In the genomic region with DNA sequence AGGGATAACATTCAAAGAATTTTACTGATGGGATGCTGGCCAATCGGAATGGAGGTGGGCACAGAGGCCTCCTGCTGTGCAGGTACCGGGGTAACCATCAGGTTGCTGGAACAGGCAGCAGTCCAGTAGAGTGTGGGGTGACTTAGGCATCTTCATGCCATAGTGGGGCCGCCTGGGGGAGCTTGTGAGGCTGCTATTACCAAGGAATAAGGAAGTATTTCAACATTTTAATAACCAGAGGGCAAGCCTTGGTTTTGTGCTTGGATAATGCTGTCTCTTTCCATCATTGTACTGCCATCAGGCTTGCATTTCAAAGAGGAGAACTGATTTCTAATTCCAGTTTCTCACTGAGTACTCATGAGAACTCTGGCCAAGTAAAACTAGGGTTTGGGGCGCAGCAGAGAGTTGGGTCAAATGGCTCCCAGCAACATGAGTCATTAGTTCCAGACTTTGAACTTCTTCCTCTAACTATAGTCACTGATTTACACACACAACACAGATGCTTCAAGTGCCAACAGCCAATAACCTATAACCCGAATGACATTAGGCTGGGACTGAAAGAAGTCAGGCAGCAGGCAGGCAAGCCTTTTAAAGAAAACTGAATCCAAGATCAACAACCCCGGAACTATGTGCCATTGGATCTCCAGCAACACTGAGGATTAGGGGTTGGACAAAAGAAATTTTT, we compare ENCODE assay signal across 8 cellular contexts. TPM values are rescaled to one million over a fixed set of nuclear protein-coding genes. Genes with fewer than 3 reads are reported as not detected.
DNase-seq lines count a peak whose midpoint lies in the region; FAIRE-seq and TF ChIP-seq lines count a peak whose summit lies in the region.

No MANE protein-coding gene starts in this region.

- DNase-seq in AG08395 (ENCODE audit: low spot score) (peak; percentile 62), H54 (ENCODE audit: insufficient read length, low spot score) (peak; percentile 47), SKM-1 treated with dmso at 0.1 percent for 144 hours (lab: John Stamatoyannopoulos, UW; ENCODE audit: unreplicated experiment) (peak; percentile 70), germinal center (ENCODE audit: low spot score) (peak; percentile 25), smooth muscle cell of the brain vasculature (ENCODE audit: low read depth, low spot score) (peak; percentile 67), dorsolateral prefrontal cortex (no peak), ascending aorta (ENCODE audit: low spot score in 2 of 2) (no peak)
- no peak for DNase-seq in activated CD4-positive, alpha-beta memory T cell treated with anti-CD3 and anti-CD28 coated beads, Interleukin-2, amount 10 ng/mL, durations not matched to agents 7 days and 5 days

- peaks cover 18% of the 10 kb centered on the region for H3K27me3 Mint-ChIP-seq in activated CD4-positive, alpha-beta memory T cell treated with anti-CD3 and anti-CD28 coated beads, Interleukin-2, amount 10 ng/mL, durations not matched to agents 7 days and 5 days

- H3K9me3 ChIP-seq in ascending aorta, result no peaks in the 10 kb centered on the region

- no peak overlapping the region for H3K27ac Mint-ChIP-seq in activated CD4-positive, alpha-beta memory T cell treated with anti-CD3 and anti-CD28 coated beads, Interleukin-2, amount 10 ng/mL, durations not matched to agents 7 days and 5 days

- H3K36me3 Mint-ChIP-seq in activated CD4-positive, alpha-beta memory T cell treated with anti-CD3 and anti-CD28 coated beads, Interleukin-2, amount 10 ng/mL, durations not matched to agents 7 days and 5 days (ENCODE audit: low read depth), result no peaks in the 10 kb centered on the region

- no peak overlapping the region for H3K27ac ChIP-seq in dorsolateral prefrontal cortex
- H3K27ac ChIP-seq in ascending aorta, result no peak overlapping the region

- intact Hi-C loops in dorsolateral prefrontal cortex (cut with DNase I), result no loop called here
- intact Hi-C loops in ascending aorta (cut with DNase I), result no loop called here

- CTCF ChIA-PET in activated CD4-positive, alpha-beta memory T cell treated with anti-CD3 and anti-CD28 coated beads, Interleukin-2, amount 10 ng/mL, durations not matched to agents 7 days and 5 days (lab: Charles Lee), result interaction anchor here (2.2 kb wide), 1 partner anchor 66 kb away, joined by 6 read pairs; no protein-coding TSS in a partner anchor

- no peak for TF ChIP-seq POLR2A in H54 (IDR thresholded peaks at IDR 0.05; ENCODE audit: low read depth, low read length)

- H3K4me3 ChIP-seq in dorsolateral prefrontal cortex, result no peak overlapping the region
- no peak overlapping the region for H3K4me3 ChIP-seq in ascending aorta

- FAIRE-seq in H54 (lab: Jason Lieb, UNC), result peak; percentile 87

- H3K27me3 ChIP-seq in dorsolateral prefrontal cortex (no peaks in the 10 kb centered on the region), ascending aorta (no peaks in the 10 kb centered on the region)

- no peaks in the 10 kb centered on the region for H3K4me1 Mint-ChIP-seq in activated CD4-positive, alpha-beta memory T cell treated with anti-CD3 and anti-CD28 coated beads, Interleukin-2, amount 10 ng/mL, durations not matched to agents 7 days and 5 days

- no peaks in the 10 kb centered on the region for H3K9me3 Mint-ChIP-seq in activated CD4-positive, alpha-beta memory T cell treated with anti-CD3 and anti-CD28 coated beads, Interleukin-2, amount 10 ng/mL, durations not matched to agents 7 days and 5 days

- peaks cover 0 to 3% of the 10 kb centered on the region in 2 donors for H3K4me1 ChIP-seq in ascending aorta

- POLR2A ChIA-PET in activated CD4-positive, alpha-beta memory T cell treated with anti-CD3 and anti-CD28 coated beads, Interleukin-2, amount 10 ng/mL, durations not matched to agents 7 days and 5 days (lab: Charles Lee), result no interaction called here

- TF ChIP-seq CTCF in dorsolateral prefrontal cortex (IDR thresholded peaks at IDR 0.05 in 54 of 56, conservative IDR thresholded peaks at IDR 0.05 in 2 of 56; ENCODE audit: low read depth in 1 of 56, partially characterized antibody in 56 of 56) (no peak), ascending aorta (IDR thresholded peaks at IDR 0.05) (no peak)

- no peak overlapping the region for H3K4me3 Mint-ChIP-seq in activated CD4-positive, alpha-beta memory T cell treated with anti-CD3 and anti-CD28 coated beads, Interleukin-2, amount 10 ng/mL, durations not matched to agents 7 days and 5 days

- no peaks in the 10 kb centered on the region for H3K36me3 ChIP-seq in ascending aorta

RNA-seq across cellular contexts. Expression of a gene that starts 56.1 kb away (rescaled TPM):
- total RNA-seq in dorsolateral prefrontal cortex, result 10 to 100 TPM in 119 of 120 experiments, 1 to 10 TPM in 1; 9.0 to 49.5 (median 29.1) TPM
- 1 to 10 TPM; 3.0 to 3.1 TPM for total RNA-seq in activated CD4-positive, alpha-beta memory T cell treated with anti-CD3 and anti-CD28 coated beads, Interleukin-2, amount 10 ng/mL, durations not matched to agents 7 days and 5 days
- total RNA-seq in ascending aorta, result 175 TPM

Comparison
In these comparisons a context has a peak if more than half of its experiments do, and no peak if none do; other contexts are left out.
1. DNase-seq: peak in AG08395 (single experiment), H54 (single experiment), SKM-1 treated with dmso at 0.1 percent for 144 hours (single experiment), germinal center (single experiment) and smooth muscle cell of the brain vasculature (single experiment); none in dorsolateral prefrontal cortex (0 of 10), activated CD4-positive, alpha-beta memory T cell treated with anti-CD3 and anti-CD28 coated beads, Interleukin-2, amount 10 ng/mL, durations not matched to agents 7 days and 5 days (single experiment) and ascending aorta (0 of 2).